Comparison of ENCODE assay signal across 29 cellular contexts in genomic region chr5:42491699-42492098, GRCh38.
DNase-seq lines count a peak whose midpoint lies in the region; ATAC-seq and TF ChIP-seq lines count a peak whose summit lies in the region.
"Had no signal": no experiment of that assay in that cellular context is flagged by ENCODE, and none has a peak within 500 bp of the region (broad histone marks: within the 10 kb centered on the region; RNA-seq: fewer than 3 reads in every experiment).

No MANE protein-coding gene starts in this region.

- intact Hi-C loops in gastrocnemius medialis (cut with DNase I; ENCODE audit: low total_unique reads): no loop called here

- H3K27ac ChIP-seq in HUES6 (ENCODE audit: low read depth, low read length) (no peak overlapping the region), endodermal cell (ENCODE audit: low read depth, low read length) (no peak overlapping the region), mesendoderm (ENCODE audit: low read depth, low read length) (no peak overlapping the region), gastrocnemius medialis (peak overlapping the region; percentile 22 to 91 (median 76)), upper lobe of left lung (peak overlapping the region in 1 of 4 donors; percentile 11)
- H3K27ac ChIP-seq: HL-60, ovary, vagina had no signal

- no peak for TF ChIP-seq CTCF in endodermal cell (conservative IDR thresholded peaks at IDR 0.05)
- no peak for TF ChIP-seq CTCF in gastrocnemius medialis (IDR thresholded peaks at IDR 0.05 in 4 of 5, conservative IDR thresholded peaks at IDR 0.05 in 1 of 5)
- TF ChIP-seq CTCF in upper lobe of left lung (IDR thresholded peaks at IDR 0.05): no peak

- H3K9me3 Mint-ChIP-seq in endodermal cell: no peaks in the 10 kb centered on the region
- H3K9me3 Mint-ChIP-seq: activated CD8-positive, alpha-beta T cell treated with anti-CD3 and anti-CD28 coated beads for 36 hours; activated naive CD8-positive, alpha-beta T cell treated with anti-CD3 and anti-CD28 coated beads for 36 hours; activated T-helper 2 cell treated with anti-CD3 and anti-CD28 coated beads, Interferon-gamma antibody, Interleukin-2, Interleukin-4, amounts not matched to agents 10 μg/mL and 5 μg/mL and 100 μg/mL, durations not matched to agents 14 hours and 24 hours and 36 hours; natural killer cell had no signal

- H3K18ac ChIP-seq in mesendoderm (ENCODE audit: low read length): no peak overlapping the region

- ATAC-seq in gastrocnemius medialis (no peak), upper lobe of left lung (ENCODE audit: low FRiP score in 2 of 2) (no peak)
- ATAC-seq: activated CD8-positive, alpha-beta T cell treated with anti-CD3 and anti-CD28 coated beads for 36 hours; GM12878; HepG2; left lobe of liver had no signal

- H3K27me3 Mint-ChIP-seq in endodermal cell (ENCODE audit: insufficient read depth): no peaks in the 10 kb centered on the region
- H3K27me3 Mint-ChIP-seq: activated CD8-positive, alpha-beta T cell treated with anti-CD3 and anti-CD28 coated beads for 36 hours had no signal

- no peak overlapping the region for H2BK5ac ChIP-seq in mesendoderm (ENCODE audit: low read length)

- H2AK5ac ChIP-seq in mesendoderm (ENCODE audit: low read length): no peak overlapping the region

- DNase-seq in endodermal cell: peak; percentile 50
- DNase-seq in mesendoderm: peak; percentile 93
- no peak for DNase-seq in gastrocnemius medialis
- DNase-seq in upper lobe of left lung: no peak
- no peak for DNase-seq in central memory CD4-positive, alpha-beta T cell
- DNase-seq in T-helper 9 cell: no peak
- DNase-seq in UCSD-AML1 (lab: John Stamatoyannopoulos, UW; ENCODE audit: unreplicated experiment): no peak
- DNase-seq: activated CD4-positive, alpha-beta T cell treated with anti-CD3 and anti-CD28 coated beads for 1 hour; activated CD8-positive, alpha-beta T cell treated with anti-CD3 and anti-CD28 coated beads for 36 hours; activated naive CD8-positive, alpha-beta T cell treated with anti-CD3 and anti-CD28 coated beads for 36 hours; DND-41; immature natural killer cell; Karpas-422; natural killer cell; NCI-H1436; NCI-H82; ovary; stimulated activated naive CD4-positive, alpha-beta T cell; T-helper 1 cell; testis had no signal

- no peaks in the 10 kb centered on the region for H3K9me3 ChIP-seq in HUES6 (ENCODE audit: control insufficient read depth, insufficient read depth, low read depth, low read length)
- H3K9me3 ChIP-seq in endodermal cell (ENCODE audit: control insufficient read depth, low read length): no peaks in the 10 kb centered on the region
- H3K9me3 ChIP-seq in gastrocnemius medialis: no peaks in the 10 kb centered on the region
- H3K9me3 ChIP-seq in upper lobe of left lung: no peaks in the 10 kb centered on the region
- H3K9me3 ChIP-seq: ovary, right atrium auricular region, testis, vagina had no signal

- H3K36me3 Mint-ChIP-seq in endodermal cell (ENCODE audit: low read depth): no peaks in the 10 kb centered on the region
- H3K36me3 Mint-ChIP-seq: activated naive CD8-positive, alpha-beta T cell treated with anti-CD3 and anti-CD28 coated beads for 36 hours; CD14-positive monocyte; immature natural killer cell; natural killer cell had no signal

- H3K36me3 ChIP-seq in HUES6 (ENCODE audit: control insufficient read depth, insufficient read depth, low read length) (no peaks in the 10 kb centered on the region), endodermal cell (ENCODE audit: control insufficient read depth, insufficient read depth, low read length) (no peaks in the 10 kb centered on the region), mesendoderm (ENCODE audit: control insufficient read depth, insufficient read depth, low read length) (no peaks in the 10 kb centered on the region), gastrocnemius medialis (no peaks in the 10 kb centered on the region), upper lobe of left lung (no peaks in the 10 kb centered on the region)
- H3K36me3 ChIP-seq: ovary, right atrium auricular region, vagina had no signal

- no peak overlapping the region for H3K56ac ChIP-seq in mesendoderm (ENCODE audit: low read length)

- 88 to 89% methylated on average over 3 of the region's 3 CpGs for WGBS in endodermal cell (ENCODE audit: insufficient coverage in 1 of 2, insufficient read length in 1 of 2), 2 experiments
- WGBS in mesendoderm (ENCODE audit: extremely low coverage, insufficient coverage, low lambda C conversion rate): no CpG with 5 or more reads among the region's 3 CpGs
- 71 to 81% methylated on average over 3 of the region's 3 CpGs for WGBS in upper lobe of left lung, 2 donors

- no peak overlapping the region for H3K27ac Mint-ChIP-seq in endodermal cell
- H3K27ac Mint-ChIP-seq: activated CD8-positive, alpha-beta T cell treated with anti-CD3 and anti-CD28 coated beads for 36 hours; activated naive CD8-positive, alpha-beta T cell treated with anti-CD3 and anti-CD28 coated beads for 36 hours; activated T-helper 2 cell treated with anti-CD3 and anti-CD28 coated beads, Interferon-gamma antibody, Interleukin-2, Interleukin-4, amounts not matched to agents 10 μg/mL and 5 μg/mL and 100 μg/mL, durations not matched to agents 14 hours and 24 hours and 36 hours; CD14-positive monocyte; immature natural killer cell; natural killer cell had no signal

- no peak overlapping the region for H3K4ac ChIP-seq in mesendoderm (ENCODE audit: low read depth, low read length)

- no peak overlapping the region for H2BK15ac ChIP-seq in mesendoderm (replicated peaks; ENCODE audit: low read depth)

- H4K5ac ChIP-seq in mesendoderm (ENCODE audit: low read length): no peak overlapping the region

- no peaks in the 10 kb centered on the region for H3K79me1 ChIP-seq in mesendoderm (ENCODE audit: low read length)

- TF ChIP-seq POLR2A in gastrocnemius medialis (IDR thresholded peaks at IDR 0.05) (no peak), upper lobe of left lung (IDR thresholded peaks at IDR 0.05) (no peak)

- peak overlapping the region; percentile 12 for H3K9ac ChIP-seq in HUES6 (ENCODE audit: low read length)
- H3K9ac ChIP-seq in endodermal cell (ENCODE audit: extremely low read depth, low read length, poor library complexity, severe bottlenecking): no peak overlapping the region
- H3K9ac ChIP-seq in mesendoderm (ENCODE audit: low read length): no peak overlapping the region

- H3K27me3 ChIP-seq in HUES6 (ENCODE audit: control insufficient read depth, insufficient read depth, low read length): no peaks in the 10 kb centered on the region
- no peaks in the 10 kb centered on the region for H3K27me3 ChIP-seq in endodermal cell (ENCODE audit: control insufficient read depth, insufficient read depth, low read length, poor library complexity, severe bottlenecking)
- no peaks in the 10 kb centered on the region for H3K27me3 ChIP-seq in mesendoderm (ENCODE audit: insufficient read depth, low read length, poor library complexity)
- H3K27me3 ChIP-seq in gastrocnemius medialis: no peaks in the 10 kb centered on the region
- H3K27me3 ChIP-seq in upper lobe of left lung: no peaks in the 10 kb centered on the region
- H3K27me3 ChIP-seq: ovary, right atrium auricular region, testis, vagina had no signal

- peaks cover 8% of the 10 kb centered on the region for H3K4me1 ChIP-seq in HUES6 (ENCODE audit: control insufficient read depth, insufficient read depth, low read length)
- no peaks in the 10 kb centered on the region for H3K4me1 ChIP-seq in endodermal cell (ENCODE audit: control insufficient read depth, insufficient read depth, low read length)
- H3K4me1 ChIP-seq in mesendoderm (ENCODE audit: control insufficient read depth, low read depth, low read length): no peaks in the 10 kb centered on the region
- peaks cover 73 to 82% of the 10 kb centered on the region in 2 donors for H3K4me1 ChIP-seq in gastrocnemius medialis
- no peaks in the 10 kb centered on the region for H3K4me1 ChIP-seq in upper lobe of left lung

- in situ Hi-C loops in gastrocnemius medialis (cut with MboI; ENCODE audit: low sequenced_read_pairs in 4 of 4): no loop called here

- no peak overlapping the region for H4K8ac ChIP-seq in mesendoderm (ENCODE audit: low read depth, low read length)

- no peak for TF ChIP-seq EP300 in upper lobe of left lung (IDR thresholded peaks at IDR 0.05)

- H3K4me3 ChIP-seq in HUES6 (ENCODE audit: low read depth, low read length) (no peak overlapping the region), endodermal cell (ENCODE audit: low read length) (peak overlapping the region; percentile 34), mesendoderm (ENCODE audit: low read length) (no peak overlapping the region), gastrocnemius medialis (no peak overlapping the region), upper lobe of left lung (no peak overlapping the region)
- H3K4me3 ChIP-seq: GM12878, ovary, right atrium auricular region, testis, vagina had no signal

- H3K4me1 Mint-ChIP-seq in endodermal cell: peaks cover 2% of the 10 kb centered on the region
- H3K4me1 Mint-ChIP-seq: activated naive CD8-positive, alpha-beta T cell treated with anti-CD3 and anti-CD28 coated beads for 36 hours; CD14-positive monocyte; immature natural killer cell; natural killer cell had no signal

- no peak overlapping the region for H3K4me2 ChIP-seq in mesendoderm (ENCODE audit: low read length)

- H3K4me3 Mint-ChIP-seq in endodermal cell: no peak overlapping the region
- H3K4me3 Mint-ChIP-seq: activated CD8-positive, alpha-beta T cell treated with anti-CD3 and anti-CD28 coated beads for 36 hours; activated naive CD8-positive, alpha-beta T cell treated with anti-CD3 and anti-CD28 coated beads for 36 hours; CD14-positive monocyte; immature natural killer cell; natural killer cell had no signal

- no peak overlapping the region for H2BK120ac ChIP-seq in mesendoderm (ENCODE audit: low read depth, low read length)

- no peak overlapping the region for H3K23ac ChIP-seq in mesendoderm (ENCODE audit: low read length)

- no peaks in the 10 kb centered on the region for H3K79me2 ChIP-seq in mesendoderm (ENCODE audit: control insufficient read depth, insufficient read depth, low read length)

Comparison
In these comparisons a context has a peak if more than half of its experiments do, and no peak if none do; other contexts are left out.
1. H3K27ac ChIP-seq: peak in gastrocnemius medialis (4 of 4); none in HUES6 (single experiment), endodermal cell (single experiment) and mesendoderm (single experiment).
2. DNase-seq: peak in endodermal cell (single experiment) and mesendoderm (single experiment); none in gastrocnemius medialis (0 of 2), upper lobe of left lung (0 of 2), central memory CD4-positive, alpha-beta T cell (single experiment), T-helper 9 cell (single experiment) and UCSD-AML1 (single experiment).